Comparison of ENCODE assay signal across 12 cellular contexts in genomic region chr12:49904601-49905000, GRCh38. TPM values are rescaled to one million over a fixed set of nuclear protein-coding genes. Genes with fewer than 3 reads are reported as not detected.
DNase-seq lines count a peak whose midpoint lies in the region; ATAC-seq lines count a peak whose summit lies in the region.
"Had no signal": no experiment of that assay in that cellular context is flagged by ENCODE, and none has a peak within 500 bp of the region (broad histone marks: within the 10 kb centered on the region; RNA-seq: fewer than 3 reads in every experiment).

No MANE protein-coding gene starts in this region.

- H3K4me1 Mint-ChIP-seq in activated CD8-positive, alpha-beta memory T cell treated with anti-CD3 and anti-CD28 coated beads, Interleukin-2, amount 10 ng/mL, durations not matched to agents 7 days and 5 days, result peaks cover 10% of the 10 kb centered on the region
- H3K4me1 Mint-ChIP-seq in activated T-helper 2 cell treated with anti-CD3 and anti-CD28 coated beads, Interferon-gamma antibody, Interleukin-2, Interleukin-4, amounts not matched to agents 10 μg/mL and 5 μg/mL and 100 μg/mL, durations not matched to agents 14 hours and 24 hours and 36 hours (ENCODE audit: low read depth), result peaks cover 8% of the 10 kb centered on the region

- H3K27me3 Mint-ChIP-seq in activated CD8-positive, alpha-beta memory T cell treated with anti-CD3 and anti-CD28 coated beads, Interleukin-2, amount 10 ng/mL, durations not matched to agents 7 days and 5 days, result peaks cover 30% of the 10 kb centered on the region
- H3K27me3 Mint-ChIP-seq in activated T-helper 2 cell treated with anti-CD3 and anti-CD28 coated beads, Interferon-gamma antibody, Interleukin-2, Interleukin-4, amounts not matched to agents 10 μg/mL and 5 μg/mL and 100 μg/mL, durations not matched to agents 14 hours and 24 hours and 36 hours (ENCODE audit: low read depth), result peaks cover 25% of the 10 kb centered on the region

- ATAC-seq in activated CD8-positive, alpha-beta memory T cell treated with anti-CD3 and anti-CD28 coated beads, Interleukin-2, amount 10 ng/mL, durations not matched to agents 7 days and 5 days, result no peak
- ATAC-seq in GM21737 (IDR thresholded peaks at IDR 0.05; ENCODE audit: unreplicated experiment) (no peak), GM19324 (IDR thresholded peaks at IDR 0.05; ENCODE audit: low FRiP score, unreplicated experiment) (no peak)

- H3K27ac ChIP-seq in layer of hippocampus (ENCODE audit: low read depth, low read length) (peak overlapping the region; percentile 97), substantia nigra (ENCODE audit: low read depth, low read length, poor library complexity, severe bottlenecking) (peak overlapping the region; percentile 98)
- H3K27ac ChIP-seq: cardiac muscle cell had no signal

- intact Hi-C loops in activated T-helper 2 cell treated with anti-CD3 and anti-CD28 coated beads, Interferon-gamma antibody, Interleukin-2, Interleukin-4, amounts not matched to agents 10 μg/mL and 5 μg/mL and 100 μg/mL, durations not matched to agents 14 hours and 24 hours and 36 hours (cut with micrococcal nuclease), result no loop called here

- CTCF ChIA-PET in activated CD8-positive, alpha-beta memory T cell treated with anti-CD3 and anti-CD28 coated beads, Interleukin-2, amount 10 ng/mL, durations not matched to agents 7 days and 5 days (lab: Charles Lee), result interaction anchor here (1.5 kb wide), 2 partner anchors 9 to 35 kb away, joined by 4 read pairs; no protein-coding TSS in a partner anchor

- H3K27ac Mint-ChIP-seq in activated CD8-positive, alpha-beta memory T cell treated with anti-CD3 and anti-CD28 coated beads, Interleukin-2, amount 10 ng/mL, durations not matched to agents 7 days and 5 days, result no peak overlapping the region
- H3K27ac Mint-ChIP-seq in activated T-helper 2 cell treated with anti-CD3 and anti-CD28 coated beads, Interferon-gamma antibody, Interleukin-2, Interleukin-4, amounts not matched to agents 10 μg/mL and 5 μg/mL and 100 μg/mL, durations not matched to agents 14 hours and 24 hours and 36 hours, result no peak overlapping the region

- no peaks in the 10 kb centered on the region for H3K36me3 Mint-ChIP-seq in activated CD8-positive, alpha-beta memory T cell treated with anti-CD3 and anti-CD28 coated beads, Interleukin-2, amount 10 ng/mL, durations not matched to agents 7 days and 5 days
- no peaks in the 10 kb centered on the region for H3K36me3 Mint-ChIP-seq in activated T-helper 2 cell treated with anti-CD3 and anti-CD28 coated beads, Interferon-gamma antibody, Interleukin-2, Interleukin-4, amounts not matched to agents 10 μg/mL and 5 μg/mL and 100 μg/mL, durations not matched to agents 14 hours and 24 hours and 36 hours (ENCODE audit: low read depth)

- H3K27me3 ChIP-seq in layer of hippocampus (ENCODE audit: control insufficient read depth, insufficient read depth, low read length), result no peaks in the 10 kb centered on the region

- DNase-seq in activated CD8-positive, alpha-beta memory T cell treated with anti-CD3 and anti-CD28 coated beads, Interleukin-2, amount 10 ng/mL, durations not matched to agents 7 days and 5 days, result no peak
- no peak for DNase-seq in activated CD8-positive, alpha-beta memory T cell treated with anti-CD3 and anti-CD28 coated beads, Interleukin-2, amount 50 U/mL, for 48 hours
- no peak for DNase-seq in activated T-helper 2 cell treated with anti-CD3 and anti-CD28 coated beads, Interferon-gamma antibody, Interleukin-2, Interleukin-4, amounts not matched to agents 10 μg/mL and 5 μg/mL and 100 μg/mL, durations not matched to agents 14 hours and 24 hours and 36 hours (ENCODE audit: low spot score)
- DNase-seq in substantia nigra (lab: John Stamatoyannopoulos, UW), result peak in 6 of 49 donors; percentile 10 to 46 (median 30)
- DNase-seq in NCI-H345 treated with DMSO at 0.1 percent for 48 hours (lab: John Stamatoyannopoulos, UW; ENCODE audit: unreplicated experiment), result no peak
- DNase-seq: MM.1S had no signal

- H3K4me3 Mint-ChIP-seq in activated CD8-positive, alpha-beta memory T cell treated with anti-CD3 and anti-CD28 coated beads, Interleukin-2, amount 10 ng/mL, durations not matched to agents 7 days and 5 days, result peak overlapping the region; percentile 56
- peak overlapping the region; percentile 63 for H3K4me3 Mint-ChIP-seq in activated T-helper 2 cell treated with anti-CD3 and anti-CD28 coated beads, Interferon-gamma antibody, Interleukin-2, Interleukin-4, amounts not matched to agents 10 μg/mL and 5 μg/mL and 100 μg/mL, durations not matched to agents 14 hours and 24 hours and 36 hours (ENCODE audit: low read depth)

- no peaks in the 10 kb centered on the region for H3K9me3 Mint-ChIP-seq in activated CD8-positive, alpha-beta memory T cell treated with anti-CD3 and anti-CD28 coated beads, Interleukin-2, amount 10 ng/mL, durations not matched to agents 7 days and 5 days (ENCODE audit: low read depth)
- no peaks in the 10 kb centered on the region for H3K9me3 Mint-ChIP-seq in activated T-helper 2 cell treated with anti-CD3 and anti-CD28 coated beads, Interferon-gamma antibody, Interleukin-2, Interleukin-4, amounts not matched to agents 10 μg/mL and 5 μg/mL and 100 μg/mL, durations not matched to agents 14 hours and 24 hours and 36 hours

RNA-seq across cellular contexts. Expression of gene FAIM2, which starts 0.9 kb away (rescaled TPM):
- total RNA-seq in activated CD8-positive, alpha-beta memory T cell treated with anti-CD3 and anti-CD28 coated beads, Interleukin-2, amount 10 ng/mL, durations not matched to agents 7 days and 5 days, result under 1 TPM; 0.05 to 0.06 TPM
- 0.05 and 0.23 TPM in 2 replicates for total RNA-seq in activated T-helper 2 cell treated with anti-CD3 and anti-CD28 coated beads, Interferon-gamma antibody, Interleukin-2, Interleukin-4, amounts not matched to agents 10 μg/mL and 5 μg/mL and 100 μg/mL, durations not matched to agents 14 hours and 24 hours and 36 hours
- total RNA-seq: left lobe of liver, renal cortical epithelial cell had no signal

RNA-seq across cellular contexts. Expression of gene AQP2, which starts 45.9 kb away (rescaled TPM):
- not detected for total RNA-seq in activated CD8-positive, alpha-beta memory T cell treated with anti-CD3 and anti-CD28 coated beads, Interleukin-2, amount 10 ng/mL, durations not matched to agents 7 days and 5 days
- not detected in 2 replicates for total RNA-seq in activated T-helper 2 cell treated with anti-CD3 and anti-CD28 coated beads, Interferon-gamma antibody, Interleukin-2, Interleukin-4, amounts not matched to agents 10 μg/mL and 5 μg/mL and 100 μg/mL, durations not matched to agents 14 hours and 24 hours and 36 hours
- total RNA-seq: cardiac muscle cell, left lobe of liver had no signal

RNA-seq across cellular contexts. Expression of gene AQP5, which starts 57.1 kb away (rescaled TPM):
- not detected for total RNA-seq in activated CD8-positive, alpha-beta memory T cell treated with anti-CD3 and anti-CD28 coated beads, Interleukin-2, amount 10 ng/mL, durations not matched to agents 7 days and 5 days
- total RNA-seq in activated T-helper 2 cell treated with anti-CD3 and anti-CD28 coated beads, Interferon-gamma antibody, Interleukin-2, Interleukin-4, amounts not matched to agents 10 μg/mL and 5 μg/mL and 100 μg/mL, durations not matched to agents 14 hours and 24 hours and 36 hours, result not detected in 2 replicates
- total RNA-seq: left lobe of liver, renal cortical epithelial cell had no signal
